ENCODE assay signal across 19 cellular contexts in the genomic region with DNA sequence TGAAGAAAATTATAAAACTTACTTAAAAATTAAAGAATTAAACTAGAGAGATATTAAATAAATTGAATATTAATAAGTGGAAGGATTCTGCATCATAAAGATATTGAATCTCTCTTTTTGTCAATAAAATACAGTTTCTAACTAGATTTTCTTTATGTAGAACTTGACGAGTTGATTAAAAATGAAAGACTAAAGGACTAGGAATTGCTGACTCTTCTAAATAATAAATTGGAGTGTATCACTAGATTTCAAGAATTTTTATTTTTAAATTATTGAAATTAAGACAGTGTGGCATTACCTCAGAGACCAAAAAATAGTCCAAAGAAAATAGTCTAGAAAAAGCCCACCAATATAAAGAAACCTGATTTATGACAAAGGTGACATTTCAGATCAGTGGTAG.
A peak's percentile ranks its signal among the peaks of the same experiment; 100 is the strongest.
DNase-seq lines count a peak whose midpoint lies in the region; ATAC-seq, FAIRE-seq and TF ChIP-seq lines count a peak whose summit lies in the region.
"Had no signal": no experiment of that assay in that cellular context is flagged by ENCODE, and none has a peak within 500 bp of the region (broad histone marks: within the 10 kb centered on the region; RNA-seq: fewer than 3 reads in every experiment).

No MANE protein-coding gene starts in this region.

- H2AFZ ChIP-seq in IMR-90 (replicated peaks; ENCODE audit: low read length, poor library complexity): no peak overlapping the region
- no peak overlapping the region for H2AFZ ChIP-seq in GM23248

- no CpG with 5 or more reads among the region's 1 CpG for WGBS in IMR-90 (ENCODE audit: extremely low coverage in 2 of 2, insufficient read length in 1 of 2), 2 experiments
- WGBS in GM23248 (ENCODE audit: low coverage in 1 of 2, low lambda C conversion rate in 2 of 2, missing lambda C conversion rate in 2 of 2), 2 experiments: 63 to 78% methylated on average over 1 of the region's 1 CpG

- BruUV-seq in IMR-90 (replicated peaks; lab: Mats Ljungman, UMichigan): no TSS peak

- H4K8ac ChIP-seq in IMR-90 (ENCODE audit: low read depth in 2 of 2, low read length in 2 of 2): no peak overlapping the region

- H3K14ac ChIP-seq in IMR-90 (replicated peaks; ENCODE audit: low read depth, low read length): no peak overlapping the region

- H3K4me1 ChIP-seq in IMR-90 (ENCODE audit: control insufficient read depth, insufficient read depth, low read length) (no peaks in the 10 kb centered on the region), GM23248 (ENCODE audit: insufficient read depth) (no peaks in the 10 kb centered on the region)
- H3K4me1 ChIP-seq: BLaER1, HAP-1 had no signal

- H2BK20ac ChIP-seq in IMR-90 (ENCODE audit: low read depth, low read length): no peak overlapping the region

- TF ChIP-seq POLR2A in IMR-90 (IDR thresholded peaks at IDR 0.05; ENCODE audit: low read depth, low read length): no peak

- H3K23ac ChIP-seq in IMR-90 (ENCODE audit: low read depth, low read length): no peak overlapping the region

- POLR2A ChIA-PET in IMR-90 (lab: Charles Lee; ENCODE audit: unreplicated experiment): no interaction called here

- no peak overlapping the region for H4K91ac ChIP-seq in IMR-90 (ENCODE audit: insufficient read depth, low read depth, low read length)

- H3K27ac ChIP-seq in IMR-90 (ENCODE audit: insufficient read depth, low read length) (no peak overlapping the region), GM23248 (no peak overlapping the region)
- H3K27ac ChIP-seq: BLaER1, C4-2B had no signal

- H2BK120ac ChIP-seq in IMR-90 (ENCODE audit: low read depth, low read length): no peak overlapping the region

- H3K36me3 ChIP-seq in IMR-90 (ENCODE audit: control insufficient read depth, insufficient read depth, low read length) (no peaks in the 10 kb centered on the region), GM23248 (ENCODE audit: low read depth) (no peaks in the 10 kb centered on the region)
- H3K36me3 ChIP-seq: BLaER1, HAP-1 had no signal

- H3K9me2 ChIP-seq in GM23248 (ENCODE audit: insufficient read depth): no peaks in the 10 kb centered on the region

- H4K5ac ChIP-seq in IMR-90 (ENCODE audit: low read depth, low read length): no peak overlapping the region

- H3K79me2 ChIP-seq in GM23248 (ENCODE audit: insufficient read depth): no peaks in the 10 kb centered on the region

- H3K9me3 ChIP-seq in IMR-90 (ENCODE audit: control insufficient read depth, insufficient read depth, low read length) (no peaks in the 10 kb centered on the region), GM23248 (ENCODE audit: low read depth) (no peaks in the 10 kb centered on the region)
- H3K9me3 ChIP-seq: BLaER1, Caco-2, HAP-1 had no signal

- no peaks in the 10 kb centered on the region for H3K79me1 ChIP-seq in IMR-90 (ENCODE audit: low read depth in 1 of 2, low read length in 2 of 2)

- H3K18ac ChIP-seq in IMR-90 (ENCODE audit: low read depth, low read length): no peak overlapping the region

- H3K56ac ChIP-seq in IMR-90 (ENCODE audit: extremely low read depth, insufficient read depth, low read length): no peak overlapping the region

- no peak for TF ChIP-seq CTCF in IMR-90 (conservative IDR thresholded peaks at IDR 0.05; ENCODE audit: low read depth, low read length)

- intact Hi-C loops in IMR-90 (cut with micrococcal nuclease): no loop called here

- no peak for ATAC-seq in IMR-90 (ENCODE audit: low read depth)
- no peak for ATAC-seq in GM18868 (IDR thresholded peaks at IDR 0.05; ENCODE audit: unreplicated experiment)
- ATAC-seq: CD8-positive, alpha-beta T cell had no signal

- H2BK5ac ChIP-seq in IMR-90 (ENCODE audit: low read depth, low read length, poor library complexity, severe bottlenecking): no peak overlapping the region

- no peak overlapping the region for H2AK9ac ChIP-seq in IMR-90 (replicated peaks; ENCODE audit: low read depth, low read length, poor library complexity)

- H3K9me1 ChIP-seq in IMR-90 (ENCODE audit: insufficient read depth, low read length): no peaks in the 10 kb centered on the region

- H3K27me3 ChIP-seq in IMR-90 (ENCODE audit: control insufficient read depth, insufficient read depth, low read length): no peaks in the 10 kb centered on the region
- no peaks in the 10 kb centered on the region for H3K27me3 ChIP-seq in GM23248 (replicated peaks; ENCODE audit: insufficient read depth)
- H3K27me3 ChIP-seq: BLaER1 had no signal

- H3K4me2 ChIP-seq in IMR-90 (ENCODE audit: low read depth, low read length) (no peak overlapping the region), GM23248 (ENCODE audit: unreplicated experiment) (no peak overlapping the region)
- H3K4me2 ChIP-seq: BLaER1 had no signal

- no peak overlapping the region for H2AK5ac ChIP-seq in IMR-90 (ENCODE audit: low read depth, low read length)

- in situ Hi-C loops in IMR-90 (cut with MboI; ENCODE audit: low sequenced_read_pairs): no loop called here
- in situ Hi-C loops in GM23248 (cut with MboI): no loop called here

- no peak for TF ChIP-seq RAD21 in IMR-90 (IDR thresholded peaks at IDR 0.05; ENCODE audit: low read length)

- DNase-seq in IMR-90 (no peak), GM23248 (no peak), T-helper 1 cell (no peak)
- DNase-seq: 8988T; Caco-2; CD4-positive, CD25-positive, alpha-beta regulatory T cell; CD8-positive, alpha-beta T cell; DMS153; DND-41; GOT3; HFFc6 had no signal

- no peak overlapping the region for H3K4ac ChIP-seq in IMR-90 (ENCODE audit: low read depth, low read length)

- no peak overlapping the region for H2BK15ac ChIP-seq in IMR-90 (ENCODE audit: low read depth, low read length)

- H3F3A ChIP-seq in GM23248 (ENCODE audit: insufficient read depth): no peaks in the 10 kb centered on the region

- dilution Hi-C loops in IMR-90 (cut with HindIII; ENCODE audit: low sequenced_read_pairs, unreplicated experiment): no loop called here

- no peaks in the 10 kb centered on the region for H4K20me1 ChIP-seq in IMR-90 (ENCODE audit: insufficient read depth, low read length)
- no peaks in the 10 kb centered on the region for H4K20me1 ChIP-seq in GM23248 (ENCODE audit: insufficient read depth)
- H4K20me1 ChIP-seq: BLaER1 had no signal

- FAIRE-seq in A204.1 (lab: Jason Lieb, UNC) (peak; percentile 47), endometrium (lab: Jason Lieb, UNC) (peak; percentile 35)
- FAIRE-seq: GM12892, H54 had no signal

- H3K9ac ChIP-seq in IMR-90 (ENCODE audit: low read depth, low read length) (no peak overlapping the region), GM23248 (no peak overlapping the region)
- H3K9ac ChIP-seq: BLaER1 had no signal

- CTCF ChIA-PET in IMR-90 (lab: Yijun Ruan, JAX): no interaction called here

- H3K4me3 ChIP-seq in IMR-90 (ENCODE audit: insufficient read depth, low read depth, low read length) (no peak overlapping the region), GM23248 (no peak overlapping the region)
- H3K4me3 ChIP-seq: BLaER1, HAP-1 had no signal

TF ChIP-seq in IMR-90, 13 proteins besides CTCF, POLR2A, EP300 and RAD21:
- TF ChIP-seq CEBPB (IDR thresholded peaks at IDR 0.05; ENCODE audit: low read depth, low read length): no peak
- peak; percentile 56 for TF ChIP-seq MAFK (IDR thresholded peaks at IDR 0.05; ENCODE audit: low read depth, low read length)
